8 cellular contexts compared by ENCODE assay signal in genomic region chr2:160652236-160652635, GRCh38.
A peak's percentile ranks its signal among the peaks of the same experiment; 100 is the strongest.
DNase-seq lines count a peak whose midpoint lies in the region; ATAC-seq and TF ChIP-seq lines count a peak whose summit lies in the region.

No MANE protein-coding gene starts in this region.

- H3K27ac Mint-ChIP-seq in T-helper 2 cell treated with Interferon-gamma antibody and Interleukin-4, amounts not matched to agents 5 μg/mL and 100 μg/mL, for 36 hours = peak overlapping the region; percentile 66
- no peak overlapping the region for H3K27ac Mint-ChIP-seq in osteocyte (ENCODE audit: unreplicated experiment)

- H3K27ac ChIP-seq in coronary artery = no peak overlapping the region

- TF ChIP-seq CTCF in cardiac fibroblast (IDR thresholded peaks at IDR 0.05; ENCODE audit: low read depth, low read length) (no peak), GM20000 (IDR thresholded peaks at IDR 0.05; ENCODE audit: extremely low read depth, missing control alignments) (no peak), coronary artery (IDR thresholded peaks at IDR 0.05) (no peak), osteocyte (IDR thresholded peaks at IDR 0.05) (no peak)

- H3K4me1 Mint-ChIP-seq in T-helper 2 cell treated with Interferon-gamma antibody and Interleukin-4, amounts not matched to agents 5 μg/mL and 100 μg/mL, for 36 hours (ENCODE audit: low read depth) = peaks cover 15% of the 10 kb centered on the region
- peaks cover 13% of the 10 kb centered on the region for H3K4me1 Mint-ChIP-seq in osteocyte (ENCODE audit: unreplicated experiment)

- peaks cover 15% of the 10 kb centered on the region for H3K27me3 Mint-ChIP-seq in T-helper 2 cell treated with Interferon-gamma antibody and Interleukin-4, amounts not matched to agents 5 μg/mL and 100 μg/mL, for 36 hours (ENCODE audit: low read depth)
- no peaks in the 10 kb centered on the region for H3K27me3 Mint-ChIP-seq in osteocyte (ENCODE audit: unreplicated experiment)

- H3K36me3 Mint-ChIP-seq in T-helper 2 cell treated with Interferon-gamma antibody and Interleukin-4, amounts not matched to agents 5 μg/mL and 100 μg/mL, for 36 hours (ENCODE audit: low read depth) = no peaks in the 10 kb centered on the region
- H3K36me3 Mint-ChIP-seq in osteocyte (ENCODE audit: unreplicated experiment) = no peaks in the 10 kb centered on the region

- no peaks in the 10 kb centered on the region for H3K9me3 Mint-ChIP-seq in T-helper 2 cell treated with Interferon-gamma antibody and Interleukin-4, amounts not matched to agents 5 μg/mL and 100 μg/mL, for 36 hours
- no peaks in the 10 kb centered on the region for H3K9me3 Mint-ChIP-seq in osteocyte (ENCODE audit: unreplicated experiment)

- H3K4me3 ChIP-seq in cardiac fibroblast (replicated peaks in 1 of 2; ENCODE audit: low read depth in 2 of 2, low read length in 2 of 2) = no peak overlapping the region
- H3K4me3 ChIP-seq in coronary artery = no peak overlapping the region

- H3K4me3 Mint-ChIP-seq in T-helper 2 cell treated with Interferon-gamma antibody and Interleukin-4, amounts not matched to agents 5 μg/mL and 100 μg/mL, for 36 hours = peak overlapping the region; percentile 6
- no peak overlapping the region for H3K4me3 Mint-ChIP-seq in osteocyte (ENCODE audit: unreplicated experiment)

- DNase-seq in T-helper 2 cell treated with Interferon-gamma antibody and Interleukin-4, amounts not matched to agents 5 μg/mL and 100 μg/mL, for 36 hours (ENCODE audit: low spot score) = peak; percentile 62
- DNase-seq in cardiac fibroblast (ENCODE audit: low read depth in 2 of 2) = peak; percentile 52 to 70
- peak; percentile 41 to 57 for DNase-seq in stimulated activated CD4-positive, alpha-beta T cell treated with anti-CD3 and anti-CD28 coated beads, Interleukin-15, amount 100 ng/mL, for 48 hours (ENCODE audit: low read depth in 2 of 2)
- no peak for DNase-seq in GM20000 (ENCODE audit: low spot score)
- DNase-seq in coronary artery (ENCODE audit: low spot score) = no peak
- DNase-seq in osteocyte (ENCODE audit: extremely low spot score, unreplicated experiment) = no peak

- ATAC-seq in GM21825 (IDR thresholded peaks at IDR 0.05; ENCODE audit: unreplicated experiment) (peak; percentile 76), GM18861 (IDR thresholded peaks at IDR 0.05; ENCODE audit: unreplicated experiment) (no peak)

Comparison
In these comparisons a context has a peak if more than half of its experiments do, and no peak if none do; other contexts are left out.
1. DNase-seq: peak in T-helper 2 cell treated with Interferon-gamma antibody and Interleukin-4, amounts not matched to agents 5 μg/mL and 100 μg/mL, for 36 hours (single experiment), cardiac fibroblast (2 of 2) and stimulated activated CD4-positive, alpha-beta T cell treated with anti-CD3 and anti-CD28 coated beads, Interleukin-15, amount 100 ng/mL, for 48 hours (2 of 2); none in GM20000 (single experiment), coronary artery (single experiment) and osteocyte (single experiment).